In the genomic region with DNA sequence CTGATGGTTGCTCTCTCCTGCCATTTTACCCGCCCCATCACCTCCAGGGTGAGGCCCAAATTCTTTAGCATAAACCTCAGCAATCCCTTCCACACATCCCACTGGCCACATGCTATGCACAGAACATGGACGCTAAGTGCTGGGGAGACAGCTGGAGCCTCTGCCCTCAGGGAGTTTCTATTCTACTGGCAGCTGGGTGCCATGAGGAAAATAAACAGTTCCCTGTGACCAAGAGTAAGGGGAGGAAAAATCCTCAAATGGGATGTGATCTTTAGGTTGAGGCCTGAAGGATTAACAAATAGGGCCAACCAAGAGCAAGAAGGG, we compare ENCODE assay signal across 10 cellular contexts. TPM values are rescaled to one million over a fixed set of nuclear protein-coding genes. Genes with fewer than 3 reads are reported as not detected.
DNase-seq lines count a peak whose midpoint lies in the region; ATAC-seq and TF ChIP-seq lines count a peak whose summit lies in the region.
"Had no signal": no experiment of that assay in that cellular context is flagged by ENCODE, and none has a peak within 500 bp of the region (broad histone marks: within the 10 kb centered on the region; RNA-seq: fewer than 3 reads in every experiment).

No MANE protein-coding gene starts in this region.

- peaks cover 24% of the 10 kb centered on the region for H3K4me1 ChIP-seq in adipocyte (ENCODE audit: control insufficient read depth, insufficient read depth, low read length)
- peaks cover 43% of the 10 kb centered on the region for H3K4me1 ChIP-seq in upper lobe of right lung

- H3K36me3 ChIP-seq in adipocyte (ENCODE audit: control insufficient read depth, insufficient read depth, low read length, severe bottlenecking) (peaks cover 5% of the 10 kb centered on the region), upper lobe of right lung (peaks cover 2% of the 10 kb centered on the region)

- peaks cover 9% of the 10 kb centered on the region for H3K36me3 Mint-ChIP-seq in activated naive CD4-positive, alpha-beta T cell treated with anti-CD3 and anti-CD28 coated beads, Interleukin-2, amount 50 U/mL, for 24 hours
- peaks cover 13 to 34% of the 10 kb centered on the region in 2 donors for H3K36me3 Mint-ChIP-seq in activated naive CD4-positive, alpha-beta T cell treated with anti-CD3 and anti-CD28 coated beads, Interleukin-2, amount 50 U/mL, for 72 hours

- DNase-seq in activated naive CD4-positive, alpha-beta T cell treated with anti-CD3 and anti-CD28 coated beads, Interleukin-2, amount 50 U/mL, for 72 hours (ENCODE audit: low spot score in 2 of 2) = no peak
- DNase-seq in adipocyte (ENCODE audit: low read depth) = peak; percentile 15
- DNase-seq in lung microvascular endothelial cell (ENCODE audit: low read depth in 2 of 2) = peak; percentile 20 to 36
- DNase-seq in upper lobe of right lung = no peak
- no peak for DNase-seq in NCI-H2171 treated with DMSO at 0.1 percent for 48 hours (lab: John Stamatoyannopoulos, UW)
- DNase-seq in kidney glomerular epithelial cell (lab: John Stamatoyannopoulos, UW) = no peak
- DNase-seq: amniotic stem cell, posterior cingulate gyrus had no signal

- H3K4me3 ChIP-seq in adipocyte (ENCODE audit: low read length) (peak overlapping the region; percentile 85), upper lobe of right lung (peak overlapping the region; percentile 82)

- H3K9me3 ChIP-seq in adipocyte (ENCODE audit: control insufficient read depth, low read length) (peaks cover 7% of the 10 kb centered on the region), upper lobe of right lung (no peaks in the 10 kb centered on the region)

- H3K9ac ChIP-seq in adipocyte (ENCODE audit: low read length) = peak overlapping the region; percentile 87

- H3K27ac ChIP-seq in upper lobe of right lung = peak overlapping the region; percentile 96

- intact Hi-C loops in upper lobe of right lung (cut with DNase I) = no loop called here

- peak overlapping the region; percentile 90 for H3K4me3 Mint-ChIP-seq in activated naive CD4-positive, alpha-beta T cell treated with anti-CD3 and anti-CD28 coated beads, Interleukin-2, amount 50 U/mL, for 24 hours

- no peaks in the 10 kb centered on the region for H3K27me3 Mint-ChIP-seq in activated naive CD4-positive, alpha-beta T cell treated with anti-CD3 and anti-CD28 coated beads, Interleukin-2, amount 50 U/mL, for 24 hours

- peaks cover 7% of the 10 kb centered on the region for H3K9me3 Mint-ChIP-seq in activated naive CD4-positive, alpha-beta T cell treated with anti-CD3 and anti-CD28 coated beads, Interleukin-2, amount 50 U/mL, for 24 hours
- peaks cover 10 to 11% of the 10 kb centered on the region in 2 donors for H3K9me3 Mint-ChIP-seq in activated naive CD4-positive, alpha-beta T cell treated with anti-CD3 and anti-CD28 coated beads, Interleukin-2, amount 50 U/mL, for 72 hours

- TF ChIP-seq CTCF in upper lobe of right lung (IDR thresholded peaks at IDR 0.05) = no peak

- ATAC-seq in activated naive CD4-positive, alpha-beta T cell treated with anti-CD3 and anti-CD28 coated beads, Interleukin-2, amount 50 U/mL, for 72 hours = no peak
- ATAC-seq in upper lobe of right lung = no peak
- no peak for ATAC-seq in HG02981 (IDR thresholded peaks at IDR 0.05; ENCODE audit: unreplicated experiment)

- peaks cover 56% of the 10 kb centered on the region for H3K4me1 Mint-ChIP-seq in activated naive CD4-positive, alpha-beta T cell treated with anti-CD3 and anti-CD28 coated beads, Interleukin-2, amount 50 U/mL, for 24 hours

- H3K27me3 ChIP-seq in adipocyte (replicated peaks; ENCODE audit: control insufficient read depth, insufficient read depth, low read length) (no peaks in the 10 kb centered on the region), upper lobe of right lung (no peaks in the 10 kb centered on the region)

- H3K27ac Mint-ChIP-seq in activated naive CD4-positive, alpha-beta T cell treated with anti-CD3 and anti-CD28 coated beads, Interleukin-2, amount 50 U/mL, for 24 hours = peak overlapping the region; percentile 89
- peak overlapping the region in 1 of 2 donors; percentile 60 for H3K27ac Mint-ChIP-seq in activated naive CD4-positive, alpha-beta T cell treated with anti-CD3 and anti-CD28 coated beads, Interleukin-2, amount 50 U/mL, for 72 hours

RNA-seq across cellular contexts. Expression of a gene that starts 1.2 kb away (rescaled TPM):
- 10 to 100 TPM; 37.0 to 57.6 TPM for total RNA-seq in activated naive CD4-positive, alpha-beta T cell treated with anti-CD3 and anti-CD28 coated beads, Interleukin-2, amount 50 U/mL, for 72 hours
- 55.4 and 63.3 TPM in 2 replicates for total RNA-seq in lung microvascular endothelial cell
- 100 TPM for total RNA-seq in upper lobe of right lung

Comparison
In these comparisons a context has a peak if more than half of its experiments do, and no peak if none do; other contexts are left out.
1. DNase-seq: peak in adipocyte (single experiment) and lung microvascular endothelial cell (2 of 2); none in activated naive CD4-positive, alpha-beta T cell treated with anti-CD3 and anti-CD28 coated beads, Interleukin-2, amount 50 U/mL, for 72 hours (0 of 2), upper lobe of right lung (single experiment), NCI-H2171 treated with DMSO at 0.1 percent for 48 hours (single experiment) and kidney glomerular epithelial cell (single experiment).